8 cellular contexts compared by ENCODE assay signal in genomic region chr22:38201371-38201717, GRCh38. TPM values are rescaled to one million over a fixed set of nuclear protein-coding genes. Genes with fewer than 3 reads are reported as not detected.
DNase-seq lines count a peak whose midpoint lies in the region; ATAC-seq and TF ChIP-seq lines count a peak whose summit lies in the region.

No MANE protein-coding gene starts in this region.

- peak overlapping the region in 1 of 3 experiments; percentile 21; a peak in 1 of 7 replicates for H3K27ac Mint-ChIP-seq in H9
- H3K27ac Mint-ChIP-seq in activated CD4-positive, alpha-beta memory T cell treated with anti-CD3 and anti-CD28 coated beads for 36 hours, result peak overlapping the region; percentile 84

- no peak overlapping the region for H4K91ac ChIP-seq in H9 (ENCODE audit: insufficient read length, low read depth, low read length)

- no peak overlapping the region for H3T11ph ChIP-seq in H9 (ENCODE audit: low read length)

- no peaks in the 10 kb centered on the region; a peak in 1 of 5 replicates for H3K9me3 Mint-ChIP-seq in H9
- no peaks in the 10 kb centered on the region for H3K9me3 Mint-ChIP-seq in activated CD4-positive, alpha-beta memory T cell treated with anti-CD3 and anti-CD28 coated beads for 36 hours

- no peak overlapping the region for H2BK20ac ChIP-seq in H9 (ENCODE audit: low read depth, low read length, poor library complexity, severe bottlenecking)

- H3K79me1 ChIP-seq in H9 (ENCODE audit: insufficient read depth, low read depth, low read length, poor library complexity, severe bottlenecking), result no peaks in the 10 kb centered on the region

- no peak overlapping the region for H3K27ac ChIP-seq in H9 (ENCODE audit: insufficient read length, low read depth, low read length)
- H3K27ac ChIP-seq in right atrium auricular region, result peak overlapping the region; percentile 100
- H3K27ac ChIP-seq in smooth muscle cell (ENCODE audit: low read depth), result peak overlapping the region; percentile 42

- peaks cover 43% of the 10 kb centered on the region for H3K27me3 Mint-ChIP-seq in H9 (ENCODE audit: low read depth)
- no peaks in the 10 kb centered on the region for H3K27me3 Mint-ChIP-seq in activated CD4-positive, alpha-beta memory T cell treated with anti-CD3 and anti-CD28 coated beads for 36 hours

- no CpG with 5 or more reads among the region's 8 CpGs for WGBS in H9 (ENCODE audit: extremely low coverage, insufficient read length, low lambda C conversion rate)
- WGBS in smooth muscle cell (ENCODE audit: low lambda C conversion rate), result 30% methylated on average over 8 of the region's 8 CpGs

- peak overlapping the region; percentile 80 to 89 for H3K4me3 Mint-ChIP-seq in H9
- H3K4me3 Mint-ChIP-seq in activated CD4-positive, alpha-beta memory T cell treated with anti-CD3 and anti-CD28 coated beads for 36 hours, result peak overlapping the region; percentile 64

- no peaks in the 10 kb centered on the region for H3K36me3 ChIP-seq in right atrium auricular region
- no peaks in the 10 kb centered on the region for H3K36me3 ChIP-seq in smooth muscle cell (ENCODE audit: low read depth)

- no peak for TF ChIP-seq CTCF in H9 (conservative IDR thresholded peaks at IDR 0.05)
- no peak for TF ChIP-seq CTCF in right atrium auricular region (IDR thresholded peaks at IDR 0.05)
- TF ChIP-seq CTCF in smooth muscle cell (IDR thresholded peaks at IDR 0.05; ENCODE audit: borderline replicate concordance, insufficient read depth, poor library complexity, severe bottlenecking), result no peak

- no peak overlapping the region for H3K14ac ChIP-seq in H9 (ENCODE audit: insufficient read depth, low read length)

- H3K4me1 ChIP-seq in H9 (ENCODE audit: insufficient read depth, low read length), result no peaks in the 10 kb centered on the region; the same call in 1 of the 2 replicates
- peaks cover 0 to 27% of the 10 kb centered on the region in 2 donors for H3K4me1 ChIP-seq in right atrium auricular region
- H3K4me1 ChIP-seq in smooth muscle cell (ENCODE audit: low read depth), result no peaks in the 10 kb centered on the region

- H3K18ac ChIP-seq in H9 (ENCODE audit: insufficient read length, low read depth, low read length), result peak overlapping the region; percentile 5

- no peak overlapping the region for H4K8ac ChIP-seq in H9 (replicated peaks; ENCODE audit: insufficient read length, low read depth, low read length)

- POLR2A ChIA-PET in activated CD4-positive, alpha-beta memory T cell treated with anti-CD3 and anti-CD28 coated beads for 36 hours (lab: Charles Lee), result interaction anchor here (1.0 to 1.9 kb wide), 5 partner anchors 14 to 553 kb away, joined by 3 to 10 read pairs (median 8); partner anchors contain the start of gene PLA2G6

- H3K4me1 Mint-ChIP-seq in H9, result peaks cover 19 to 22% of the 10 kb centered on the region in 2 experiments
- peaks cover 37% of the 10 kb centered on the region for H3K4me1 Mint-ChIP-seq in activated CD4-positive, alpha-beta memory T cell treated with anti-CD3 and anti-CD28 coated beads for 36 hours (ENCODE audit: low read depth)

- H4K20me1 ChIP-seq in H9 (ENCODE audit: control insufficient read depth, insufficient read depth, insufficient read length) (no peaks in the 10 kb centered on the region), smooth muscle cell (ENCODE audit: low read depth) (peaks cover 40% of the 10 kb centered on the region)

- H3K79me2 ChIP-seq in H9 (ENCODE audit: insufficient read depth, low read length) (no peaks in the 10 kb centered on the region; the same call in 1 of the 2 replicates), smooth muscle cell (ENCODE audit: low read depth) (peaks cover 39% of the 10 kb centered on the region)

- H3K36me3 Mint-ChIP-seq in H9 (ENCODE audit: insufficient read depth in 1 of 3, low read depth in 3 of 3), result no peaks in the 10 kb centered on the region
- no peaks in the 10 kb centered on the region for H3K36me3 Mint-ChIP-seq in activated CD4-positive, alpha-beta memory T cell treated with anti-CD3 and anti-CD28 coated beads for 36 hours

- no peak overlapping the region for H2BK120ac ChIP-seq in H9 (ENCODE audit: low read depth, low read length, poor library complexity, severe bottlenecking)

- intact Hi-C loops in activated CD4-positive, alpha-beta memory T cell treated with anti-CD3 and anti-CD28 coated beads for 36 hours (cut with micrococcal nuclease), result loop anchor here (1.0 to 5.0 kb wide), 2 partner anchors 20 to 116 kb away; partner anchors contain the start of genes CSNK1E and PLA2G6

- H3K4me2 ChIP-seq in H9 (ENCODE audit: insufficient read depth, insufficient read length, low read length) (peak overlapping the region; percentile 84), smooth muscle cell (peak overlapping the region; percentile 75)

- H4K5ac ChIP-seq in H9 (ENCODE audit: insufficient read length, low read depth, low read length), result no peak overlapping the region

- ATAC-seq in HG02852 (IDR thresholded peaks at IDR 0.05; ENCODE audit: unreplicated experiment) (no peak), GM19455 (IDR thresholded peaks at IDR 0.05; ENCODE audit: unreplicated experiment) (no peak)

- peaks cover 7% of the 10 kb centered on the region for H3F3A ChIP-seq in smooth muscle cell (ENCODE audit: low read depth)

- no peak overlapping the region for H2BK15ac ChIP-seq in H9 (ENCODE audit: low read depth, low read length)

- H3K4me3 ChIP-seq in right atrium auricular region (peak overlapping the region; percentile 16 to 91), smooth muscle cell (peak overlapping the region; percentile 96)

- H3K9me3 ChIP-seq in H9 (ENCODE audit: control insufficient read depth, low read depth, low read length) (no peaks in the 10 kb centered on the region), right atrium auricular region (no peaks in the 10 kb centered on the region), smooth muscle cell (replicated peaks; ENCODE audit: low read depth) (no peaks in the 10 kb centered on the region)

- H2AK5ac ChIP-seq in H9 (ENCODE audit: insufficient read length, low read length), result no peak overlapping the region

- H3K4ac ChIP-seq in H9 (ENCODE audit: low read depth, low read length), result no peak overlapping the region

- H3K23me2 ChIP-seq in H9 (ENCODE audit: insufficient read length, low read depth, low read length, poor library complexity, severe bottlenecking), result peaks cover 15% of the 10 kb centered on the region

- H3K27me3 ChIP-seq in H9 (ENCODE audit: insufficient read depth, low read length), result no peaks in the 10 kb centered on the region
- H3K27me3 ChIP-seq in right atrium auricular region, result no peaks in the 10 kb centered on the region
- no peaks in the 10 kb centered on the region for H3K27me3 ChIP-seq in smooth muscle cell (ENCODE audit: low read depth)

- no peak overlapping the region for H3K23ac ChIP-seq in H9 (ENCODE audit: insufficient read length, low read depth, low read length)

- no peak overlapping the region for H2BK5ac ChIP-seq in H9 (ENCODE audit: insufficient read length, low read length)

- peak overlapping the region; percentile 41 for H2BK12ac ChIP-seq in H9 (ENCODE audit: insufficient read length, low read depth, low read length)

- DNase-seq in H9 (no peak), right atrium auricular region (ENCODE audit: low spot score) (no peak), smooth muscle cell (lab: John Stamatoyannopoulos, UW; ENCODE audit: unreplicated experiment) (no peak), foreskin melanocyte (no peak), OCI-M2 (lab: John Stamatoyannopoulos, UW; ENCODE audit: unreplicated experiment) (no peak)
- no peak for DNase-seq in activated CD4-positive, alpha-beta memory T cell treated with anti-CD3 and anti-CD28 coated beads for 36 hours

- no peak overlapping the region for H2AFZ ChIP-seq in H9 (ENCODE audit: low read length)
- H2AFZ ChIP-seq in smooth muscle cell (ENCODE audit: low read depth), result peak overlapping the region; percentile 16

- CTCF ChIA-PET in activated CD4-positive, alpha-beta memory T cell treated with anti-CD3 and anti-CD28 coated beads for 36 hours (lab: Charles Lee), result interaction anchor here (1.1 to 2.0 kb wide), 3 partner anchors 13 to 149 kb away, joined by 3 to 7 read pairs (median 4); no protein-coding TSS in a partner anchor

- peak overlapping the region; percentile 16 for H3K9ac ChIP-seq in H9 (ENCODE audit: extremely low read depth, insufficient read length, low read length)
- H3K9ac ChIP-seq in smooth muscle cell (ENCODE audit: low read depth), result peak overlapping the region; percentile 27

- no peak overlapping the region for H3K56ac ChIP-seq in H9 (ENCODE audit: insufficient read length, low read depth, low read length)

RNA-seq across cellular contexts. Expression of gene MAFF, which starts 0.5 kb away (rescaled TPM):
- total RNA-seq in H9 (2021) (5.8 and 6.7 TPM in 2 replicates), right atrium auricular region (10 to 100 TPM; 24.8 to 43.5 TPM), smooth muscle cell (51.2 and 52.4 TPM in 2 replicates)
- 10 to 100 TPM; 15.5 to 15.9 TPM for total RNA-seq in activated CD4-positive, alpha-beta memory T cell treated with anti-CD3 and anti-CD28 coated beads for 36 hours
- 48.2 and 53.4 TPM in 2 replicates for polyA plus RNA-seq in smooth muscle cell

RNA-seq across cellular contexts. Expression of gene PLA2G6, which starts 19.7 kb away (rescaled TPM):
- total RNA-seq in H9 (2021) (22.1 and 24.1 TPM in 2 replicates), right atrium auricular region (10 to 100 TPM in 1 of 2 donors, 1 to 10 TPM in 1; 9.0 to 15.6 TPM), smooth muscle cell (6.1 and 19.4 TPM in 2 replicates)
- 10 to 100 TPM; 63.7 to 69.5 TPM for total RNA-seq in activated CD4-positive, alpha-beta memory T cell treated with anti-CD3 and anti-CD28 coated beads for 36 hours
- 8.6 and 8.9 TPM in 2 replicates for polyA plus RNA-seq in smooth muscle cell
